Comparison of ENCODE assay signal across 26 cellular contexts in the genomic region with DNA sequence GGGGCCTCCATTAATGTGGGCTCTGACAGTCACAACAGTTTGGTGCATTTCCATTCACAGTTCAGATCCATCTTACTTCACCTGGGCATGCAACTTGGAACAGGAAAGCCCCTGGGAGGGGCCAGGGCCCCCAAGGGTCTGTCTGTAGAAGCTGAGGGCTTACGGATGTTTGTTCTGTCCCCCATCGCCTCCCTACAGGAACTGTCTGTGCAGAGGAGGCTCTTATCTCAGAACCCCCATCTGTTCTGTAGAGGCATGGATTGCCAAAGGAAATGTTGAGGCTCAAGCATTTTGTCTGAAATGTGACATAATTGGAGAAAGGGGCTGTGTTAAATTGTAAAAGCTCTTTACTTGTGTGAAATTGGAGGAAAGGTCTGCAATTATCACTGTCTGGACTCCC.
"Had no signal": no experiment of that assay in that cellular context is flagged by ENCODE, and none has a peak within 500 bp of the region (broad histone marks: within the 10 kb centered on the region; RNA-seq: fewer than 3 reads in every experiment).

No MANE protein-coding gene starts in this region.

- H3K4me1 Mint-ChIP-seq: immature natural killer cell; mesothelial cell of epicardium; naive B cell; natural killer cell; stimulated activated memory B cell treated with anti-CD40 and anti-IgM and Interleukin-4, amounts not matched to agents 10 μg/mL and 1 μg/mL and 100 μg/mL, for 72 hours had no signal

- H3K36me3 ChIP-seq: left lung, ovary, right atrium auricular region, right lobe of liver, stomach, thyroid gland, transverse colon, upper lobe of left lung had no signal

- H3K9me3 Mint-ChIP-seq: immature natural killer cell; mesothelial cell of epicardium; natural killer cell; stimulated activated memory B cell treated with anti-CD40 and anti-IgM and Interleukin-4, amounts not matched to agents 10 μg/mL and 1 μg/mL and 100 μg/mL, for 72 hours had no signal

- H3K9me3 ChIP-seq: left lung, ovary, right atrium auricular region, right lobe of liver, stomach, testis, thyroid gland, transverse colon, upper lobe of left lung had no signal

- H3K4me1 ChIP-seq: left lung, right atrium auricular region, right lobe of liver, stomach, testis, upper lobe of left lung had no signal

- H3K4me3 ChIP-seq: left lung, lung, ovary, right atrium auricular region, right lobe of liver, smooth muscle cell, stomach, testis, thyroid gland, transverse colon, upper lobe of left lung had no signal

- H3K27ac ChIP-seq: left lung, ovary, right atrium auricular region, right lobe of liver, stomach, testis, thyroid gland, transverse colon, upper lobe of left lung had no signal

- H3K4me3 Mint-ChIP-seq: immature natural killer cell; mesothelial cell of epicardium; naive B cell; natural killer cell; stimulated activated memory B cell treated with anti-CD40 and anti-IgM and Interleukin-4, amounts not matched to agents 10 μg/mL and 1 μg/mL and 100 μg/mL, for 72 hours had no signal

- ATAC-seq: left colon; left lung; natural killer cell; right lobe of liver; stimulated activated memory B cell treated with anti-CD40 and anti-IgM and Interleukin-4, amounts not matched to agents 10 μg/mL and 1 μg/mL and 100 μg/mL, for 72 hours; stimulated activated naive CD8-positive, alpha-beta T cell treated with anti-CD3 and anti-CD28 coated beads, Interleukin-15, Interleukin-2, amounts not matched to agents 100 U/mL and 50 U/mL, for 24 hours had no signal

- H3K27ac Mint-ChIP-seq: immature natural killer cell; mesothelial cell of epicardium; natural killer cell; progenitor cell of endocrine pancreas; stimulated activated memory B cell treated with anti-CD40 and anti-IgM and Interleukin-4, amounts not matched to agents 10 μg/mL and 1 μg/mL and 100 μg/mL, for 72 hours had no signal

- H3K27me3 Mint-ChIP-seq: naive B cell, progenitor cell of endocrine pancreas had no signal

- H3K27me3 ChIP-seq: left lung, ovary, right atrium auricular region, right lobe of liver, stomach, testis, thyroid gland, transverse colon, upper lobe of left lung had no signal

- DNase-seq: hypothalamus; immature natural killer cell; kidney; left colon; left lung; mesendoderm; naive B cell; natural killer cell; ovary; right lobe of liver; stimulated activated CD4-positive, alpha-beta T cell treated with anti-CD3 and anti-CD28 coated beads, Interleukin-1b, Interleukin-23, amount 100 ng/mL, for 48 hours; stimulated activated CD4-positive, alpha-beta T cell treated with anti-CD3 and anti-CD28 coated beads, Interleukin-2, amount 100 ng/mL, for 48 hours; stimulated activated CD4-positive, alpha-beta T cell treated with anti-CD3 and anti-CD28 coated beads, Interleukin-4, amount 100 ng/mL, for 4 hours; stimulated activated CD8-positive, alpha-beta memory T cell treated with anti-CD3 and anti-CD28 coated beads, Interleukin-4, amount 100 ng/mL, for 48 hours; stimulated activated naive CD8-positive, alpha-beta T cell treated with anti-CD3 and anti-CD28 coated beads, Interleukin-15, Interleukin-2, amounts not matched to agents 100 U/mL and 50 U/mL, for 24 hours; stomach; testis; thyroid gland; transverse colon; upper lobe of left lung had no signal

- H3K36me3 Mint-ChIP-seq: immature natural killer cell; mesothelial cell of epicardium; naive B cell; natural killer cell; stimulated activated memory B cell treated with anti-CD40 and anti-IgM and Interleukin-4, amounts not matched to agents 10 μg/mL and 1 μg/mL and 100 μg/mL, for 72 hours had no signal
